ENCODE assay signal across 21 cellular contexts in the genomic region with DNA sequence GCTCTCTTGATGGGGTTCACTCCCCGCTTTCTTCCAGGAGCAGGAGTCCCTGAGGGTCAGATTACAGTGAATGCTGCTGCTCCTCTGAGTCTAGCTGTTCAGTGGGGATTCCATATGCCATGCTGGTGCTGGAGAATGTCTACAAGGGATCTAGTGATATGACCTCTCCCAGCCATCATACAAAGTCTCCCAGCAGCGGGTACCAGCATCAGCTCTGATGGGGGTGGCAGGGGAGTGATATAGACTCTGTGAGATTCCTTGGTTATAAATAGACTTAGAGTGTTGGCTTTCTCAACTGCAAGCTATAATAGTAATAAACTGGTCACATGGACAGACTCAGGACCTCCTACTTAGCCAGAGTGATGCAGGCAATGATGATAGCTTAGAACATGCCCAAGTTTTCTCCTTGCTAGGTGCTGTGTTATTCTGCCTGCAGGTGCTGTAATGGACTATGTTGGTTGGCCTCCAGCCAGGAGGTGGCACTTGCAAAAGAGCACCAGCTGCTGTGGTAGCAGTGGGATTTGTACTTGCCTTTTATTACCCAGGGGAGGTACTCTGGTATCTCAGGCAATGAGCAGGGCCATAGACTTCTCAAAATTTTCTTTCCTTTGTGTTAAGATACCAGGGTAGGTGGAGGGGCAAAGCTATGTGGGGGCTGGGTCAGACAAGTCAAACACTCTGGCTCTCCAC.
A peak's percentile ranks its signal among the peaks of the same experiment; 100 is the strongest.
DNase-seq lines count a peak whose midpoint lies in the region; ATAC-seq and TF ChIP-seq lines count a peak whose summit lies in the region.
"Had no signal": no experiment of that assay in that cellular context is flagged by ENCODE, and none has a peak within 500 bp of the region (broad histone marks: within the 10 kb centered on the region; RNA-seq: fewer than 3 reads in every experiment).

No MANE protein-coding gene starts in this region.

- no peaks in the 10 kb centered on the region for H3K9me2 ChIP-seq in GM23338 (ENCODE audit: insufficient read depth)

- no peaks in the 10 kb centered on the region for H4K20me1 ChIP-seq in GM23338 (replicated peaks; ENCODE audit: insufficient read depth)

- no peak overlapping the region for H3K27ac Mint-ChIP-seq in GM23338
- H3K27ac Mint-ChIP-seq: activated CD4-positive, alpha-beta T cell treated with anti-CD3 and anti-CD28 coated beads, Interleukin-2, amount 10 ng/mL, durations not matched to agents 24 days and 14 days; activated T-cell treated with anti-CD3 and anti-CD28 coated beads, Interleukin-2, amount 50 U/mL, for 72 hours had no signal

- H4K91ac ChIP-seq in mesenchymal stem cell (ENCODE audit: low read length), result no peak overlapping the region

- H3K27me3 ChIP-seq in foreskin keratinocyte (no peaks in the 10 kb centered on the region), GM23338 (ENCODE audit: insufficient read depth) (no peaks in the 10 kb centered on the region), mesenchymal stem cell (ENCODE audit: control insufficient read depth in 1 of 2, insufficient read depth in 1 of 2, low read length in 2 of 2) (peaks cover 0 to 30% of the 10 kb centered on the region in 2 experiments)
- H3K27me3 ChIP-seq: transverse colon had no signal

- no peak overlapping the region for H3K4me3 Mint-ChIP-seq in GM23338
- H3K4me3 Mint-ChIP-seq: activated CD4-positive, alpha-beta T cell treated with anti-CD3 and anti-CD28 coated beads, Interleukin-2, amount 10 ng/mL, durations not matched to agents 24 days and 14 days; activated T-cell treated with anti-CD3 and anti-CD28 coated beads, Interleukin-2, amount 50 U/mL, for 72 hours had no signal

- H3K18ac ChIP-seq in mesenchymal stem cell (ENCODE audit: low read depth in 1 of 2, low read length in 2 of 2), result no peak overlapping the region

- H3K36me3 Mint-ChIP-seq in GM23338 (ENCODE audit: low read depth), result 0 out of 3 replicates have a peak, but pooled peaks cover 3% of the 10 kb centered on the region

- H2AK5ac ChIP-seq in mesenchymal stem cell (ENCODE audit: low read length, severe bottlenecking), result no peak overlapping the region

- ATAC-seq in foreskin keratinocyte (no peak), GM23338 (no peak)
- ATAC-seq: activated T-cell treated with anti-CD3 and anti-CD28 coated beads, Interleukin-2, amount 50 U/mL, for 72 hours; sciatic nerve had no signal

- H4K8ac ChIP-seq in mesenchymal stem cell (ENCODE audit: low read length), result no peak overlapping the region

- no peaks in the 10 kb centered on the region for H3K79me2 ChIP-seq in GM23338 (replicated peaks; ENCODE audit: insufficient read depth)

- H2BK120ac ChIP-seq in mesenchymal stem cell (ENCODE audit: low read depth, low read length), result no peak overlapping the region

- H3K14ac ChIP-seq in mesenchymal stem cell (ENCODE audit: low read length in 2 of 2), result no peak overlapping the region

- H3K4ac ChIP-seq in mesenchymal stem cell (ENCODE audit: low read depth in 1 of 2, low read length in 2 of 2), result no peak overlapping the region

- WGBS in mesenchymal stem cell, result 100% methylated on average over 1 of the region's 2 CpGs

- H3K9me3 Mint-ChIP-seq in GM23338, result no peaks in the 10 kb centered on the region; the same call in 1 of the 3 replicates
- H3K9me3 Mint-ChIP-seq: activated CD4-positive, alpha-beta T cell treated with anti-CD3 and anti-CD28 coated beads, Interleukin-2, amount 10 ng/mL, durations not matched to agents 24 days and 14 days; activated T-cell treated with anti-CD3 and anti-CD28 coated beads, Interleukin-2, amount 50 U/mL, for 72 hours had no signal

- H3K36me3 ChIP-seq in HEK293 (ENCODE audit: control insufficient read depth in 2 of 2, insufficient read depth in 1 of 2, low read length in 2 of 2), result no peaks in the 10 kb centered on the region
- no peaks in the 10 kb centered on the region for H3K36me3 ChIP-seq in GM23338 (ENCODE audit: insufficient read depth)
- no peaks in the 10 kb centered on the region for H3K36me3 ChIP-seq in mesenchymal stem cell (ENCODE audit: control insufficient read depth in 1 of 2, insufficient read depth in 2 of 2, low read depth in 1 of 2, low read length in 2 of 2)
- H3K36me3 ChIP-seq: colonic mucosa, heart right ventricle, transverse colon, WERI-Rb-1 had no signal

- no peak overlapping the region for H3K4me3 ChIP-seq in HEK293 (ENCODE audit: low read depth, low read length)
- no peak overlapping the region for H3K4me3 ChIP-seq in GM23338
- H3K4me3 ChIP-seq in mesenchymal stem cell (ENCODE audit: insufficient read depth in 1 of 2, low read depth in 1 of 2, low read length in 2 of 2), result no peak overlapping the region
- H3K4me3 ChIP-seq: colonic mucosa, heart right ventricle, transverse colon had no signal

- no peak overlapping the region for H3K23ac ChIP-seq in mesenchymal stem cell (ENCODE audit: low read length in 2 of 2)

- no peak for TF ChIP-seq CTCF in HEK293 (tag by site-specific recombination; IDR thresholded peaks at IDR 0.05)
- TF ChIP-seq CTCF in foreskin keratinocyte (conservative IDR thresholded peaks at IDR 0.05), result no peak
- no peak for TF ChIP-seq CTCF in GM23338 (conservative IDR thresholded peaks at IDR 0.05; ENCODE audit: low read depth in 2 of 2)

- H2BK12ac ChIP-seq in mesenchymal stem cell (ENCODE audit: low read length in 2 of 2), result no peak overlapping the region

- POLR2A ChIA-PET in HEK293 (lab: Yijun Ruan, JAX), result no interaction called here

- DNase-seq in DMS53 (lab: John Stamatoyannopoulos, UW) (peak; percentile 37), DMS53 treated with DMSO at 0.1 percent for 48 hours (lab: John Stamatoyannopoulos, UW; ENCODE audit: unreplicated experiment) (no peak), NCI-H2171 (lab: John Stamatoyannopoulos, UW) (peak; percentile 45), RPMI8226 (peak; percentile 8), foreskin keratinocyte (no peak), GM23338 (ENCODE audit: low spot score) (no peak), mesenchymal stem cell (no peak)
- DNase-seq: activated CD4-positive, alpha-beta T cell treated with anti-CD3 and anti-CD28 coated beads, Interleukin-2, amount 10 ng/mL, durations not matched to agents 24 days and 14 days; activated naive CD4-positive, alpha-beta T cell treated with anti-CD3 and anti-CD28 coated beads, Interleukin-2, amount 50 U/mL, for 16 hours; activated T-cell treated with anti-CD3 and anti-CD28 coated beads, Interleukin-2, amount 50 U/mL, for 72 hours; amygdala; colonic mucosa; effector memory CD4-positive, alpha-beta T cell; foreskin fibroblast; HCEC 1CT; heart right ventricle; mammary epithelial cell; transverse colon; WERI-Rb-1 had no signal

- peaks cover 3% of the 10 kb centered on the region for H3K4me1 ChIP-seq in HEK293 (ENCODE audit: control insufficient read depth, insufficient read depth, low read length)
- no peaks in the 10 kb centered on the region for H3K4me1 ChIP-seq in foreskin keratinocyte
- no peaks in the 10 kb centered on the region for H3K4me1 ChIP-seq in GM23338 (ENCODE audit: insufficient read depth)
- no peaks in the 10 kb centered on the region for H3K4me1 ChIP-seq in mesenchymal stem cell (ENCODE audit: control insufficient read depth, insufficient read depth, low read depth, low read length)
- H3K4me1 ChIP-seq: colonic mucosa, heart right ventricle, transverse colon had no signal

- H3F3A ChIP-seq in GM23338 (replicated peaks; ENCODE audit: low read depth), result no peaks in the 10 kb centered on the region

- no peaks in the 10 kb centered on the region for H3K4me1 Mint-ChIP-seq in GM23338
- H3K4me1 Mint-ChIP-seq: activated CD4-positive, alpha-beta T cell treated with anti-CD3 and anti-CD28 coated beads, Interleukin-2, amount 10 ng/mL, durations not matched to agents 24 days and 14 days had no signal

- no peak overlapping the region for H2BK15ac ChIP-seq in mesenchymal stem cell (ENCODE audit: low read depth, poor library complexity, severe bottlenecking)

- H3K9me3 ChIP-seq in HEK293 (ENCODE audit: control insufficient read depth, insufficient read depth, low read depth, low read length) (no peaks in the 10 kb centered on the region; the same call in 1 of the 2 replicates), mesenchymal stem cell (ENCODE audit: control insufficient read depth, low read length) (peaks cover 16% of the 10 kb centered on the region)
- H3K9me3 ChIP-seq: colonic mucosa, transverse colon had no signal

- H3K79me1 ChIP-seq in mesenchymal stem cell (replicated peaks; ENCODE audit: low read length, poor library complexity, severe bottlenecking), result no peaks in the 10 kb centered on the region

- H3K4me2 ChIP-seq in GM23338, result no peak overlapping the region
- no peak overlapping the region for H3K4me2 ChIP-seq in mesenchymal stem cell (ENCODE audit: low read length, poor library complexity, severe bottlenecking)

- H2AFZ ChIP-seq in GM23338 (no peak overlapping the region), mesenchymal stem cell (ENCODE audit: low read depth, low read length) (no peak overlapping the region)

- no peak overlapping the region for H2BK5ac ChIP-seq in mesenchymal stem cell (ENCODE audit: low read depth, low read length, poor library complexity, severe bottlenecking)

- H3K9ac ChIP-seq in mesenchymal stem cell (ENCODE audit: low read length), result no peak overlapping the region

- CTCF ChIA-PET in HEK293 (lab: Yijun Ruan, JAX), result interaction anchor here (1.0 kb wide), 1 partner anchor 15 kb away, joined by 4 read pairs; no protein-coding TSS in a partner anchor

- H3K27ac ChIP-seq in HEK293 (ENCODE audit: extremely low read depth, low read depth, low read length) (no peak overlapping the region), foreskin keratinocyte (no peak overlapping the region), GM23338 (ENCODE audit: low read depth) (no peak overlapping the region), mesenchymal stem cell (ENCODE audit: low read length, poor library complexity, severe bottlenecking) (no peak overlapping the region)
- H3K27ac ChIP-seq: colonic mucosa, heart right ventricle, transverse colon, WERI-Rb-1 had no signal

- H3K27me3 Mint-ChIP-seq in GM23338 (ENCODE audit: insufficient read depth, low read depth, poor library complexity), result no peaks in the 10 kb centered on the region
- H3K27me3 Mint-ChIP-seq: activated CD4-positive, alpha-beta T cell treated with anti-CD3 and anti-CD28 coated beads, Interleukin-2, amount 10 ng/mL, durations not matched to agents 24 days and 14 days had no signal

TF ChIP-seq in HEK293, 187 proteins besides CTCF, POLR2A, EP300 and RAD21 (continues in another document):
- TF ChIP-seq ZNF561 (tag by site-specific recombination; IDR thresholded peaks at IDR 0.05; ENCODE audit: borderline replicate concordance), result no peak
- no peak for TF ChIP-seq ZNF214 (tag by site-specific recombination; IDR thresholded peaks at IDR 0.05; ENCODE audit: borderline replicate concordance)
- no peak for TF ChIP-seq ZSCAN30 (tag by site-specific recombination; IDR thresholded peaks at IDR 0.05)
- no peak for TF ChIP-seq ZBTB1 (tag by site-specific recombination; IDR thresholded peaks at IDR 0.05)

TF ChIP-seq in GM23338, 12 proteins besides CTCF, POLR2A, EP300 and RAD21 (continues in another document):
- no peak for TF ChIP-seq CREB1 (CRISPR knock-in tag; IDR thresholded peaks at IDR 0.05; ENCODE audit: low read depth)
- TF ChIP-seq STAT1 (IDR thresholded peaks at IDR 0.05; ENCODE audit: unreplicated experiment), result no peak
- TF ChIP-seq ZNF331 (CRISPR knock-in tag; IDR thresholded peaks at IDR 0.05; ENCODE audit: low read depth), result no peak
- no peak for TF ChIP-seq ZNF114 (CRISPR knock-in tag; IDR thresholded peaks at IDR 0.05)

Comparison
In these comparisons a context has a peak if more than half of its experiments do, and no peak if none do; other contexts are left out.
1. DNase-seq: peak in DMS53 (single experiment), NCI-H2171 (single experiment) and RPMI8226 (single experiment); none in DMS53 treated with DMSO at 0.1 percent for 48 hours (single experiment), foreskin keratinocyte (0 of 2), GM23338 (single experiment) and mesenchymal stem cell (single experiment).